Comparison of ENCODE assay signal across 8 cellular contexts in genomic region chr16:57537194-57537505, GRCh38. TPM values are rescaled to one million over a fixed set of nuclear protein-coding genes. Genes with fewer than 3 reads are reported as not detected.
DNase-seq lines count a peak whose midpoint lies in the region; TF ChIP-seq lines count a peak whose summit lies in the region.

No MANE protein-coding gene starts in this region.

- H3K27me3 ChIP-seq in KMS-11 (ENCODE audit: insufficient read depth, low read depth), result no peaks in the 10 kb centered on the region

- H3K4me1 Mint-ChIP-seq in chondrocyte (ENCODE audit: low read depth) (peaks cover 46% of the 10 kb centered on the region), nephron (peaks cover 35% of the 10 kb centered on the region)

- H3K79me2 ChIP-seq in KMS-11 (ENCODE audit: insufficient read depth, low read depth), result 0 out of 2 replicates have a peak, but pooled peaks cover 4% of the 10 kb centered on the region

- DNase-seq in AG20443 (ENCODE audit: low spot score) (peak; percentile 6), chondrocyte (ENCODE audit: low spot score) (no peak), cerebellar cortex (ENCODE audit: low spot score) (no peak), islet precursor cell (no peak), A172 (ENCODE audit: low spot score) (no peak), DMS153 (lab: John Stamatoyannopoulos, UW) (no peak)

- H3K4me3 ChIP-seq in KMS-11 (IDR thresholded peaks at IDR 0.05; ENCODE audit: insufficient read depth, low read depth, low read length), result no peak overlapping the region

- H3K9ac ChIP-seq in KMS-11, result peak overlapping the region; percentile 91

- no peaks in the 10 kb centered on the region for H4K20me1 ChIP-seq in KMS-11 (ENCODE audit: insufficient read depth)

- no peaks in the 10 kb centered on the region for H3K36me3 ChIP-seq in KMS-11 (ENCODE audit: insufficient read depth)

- TF ChIP-seq CTCF in KMS-11 (conservative IDR thresholded peaks at IDR 0.05; ENCODE audit: low read depth, low read length) (no peak), chondrocyte (IDR thresholded peaks at IDR 0.05) (no peak), nephron (IDR thresholded peaks at IDR 0.05; ENCODE audit: unreplicated experiment in 3 of 3) (no peak)

- peaks cover 74% of the 10 kb centered on the region for H3K4me1 ChIP-seq in KMS-11 (ENCODE audit: low read depth, poor library complexity, severe bottlenecking)

- H2AFZ ChIP-seq in KMS-11 (ENCODE audit: low read depth), result peak overlapping the region; percentile 75

- peak overlapping the region; percentile 86 for H3K27ac ChIP-seq in KMS-11

- H3K4me3 Mint-ChIP-seq in chondrocyte (ENCODE audit: unreplicated experiment) (peak overlapping the region; percentile 87), nephron (peak overlapping the region; percentile 74 to 84 (median 82))

- H3K27ac Mint-ChIP-seq in chondrocyte (ENCODE audit: unreplicated experiment) (no peak overlapping the region), nephron (peak overlapping the region; percentile 80 to 92 (median 85))

- peak overlapping the region; percentile 65 for H3K4me2 ChIP-seq in KMS-11

- H3K27me3 Mint-ChIP-seq in chondrocyte (ENCODE audit: low read depth) (no peaks in the 10 kb centered on the region), nephron (ENCODE audit: low read depth) (peaks cover 5% of the 10 kb centered on the region)

- H3K9me3 Mint-ChIP-seq in chondrocyte (ENCODE audit: low read depth), result no peaks in the 10 kb centered on the region
- H3K9me3 Mint-ChIP-seq in nephron, result no peaks in the 10 kb centered on the region

- no peaks in the 10 kb centered on the region for H3K36me3 Mint-ChIP-seq in chondrocyte (ENCODE audit: low read depth)
- H3K36me3 Mint-ChIP-seq in nephron (ENCODE audit: low read depth), result no peaks in the 10 kb centered on the region

RNA-seq across cellular contexts. Expression of gene CCDC102A, which starts 0.8 kb away (rescaled TPM):
- 20.9 to 27.2 TPM (median 22.4 TPM) in 3 replicates for total RNA-seq in chondrocyte
- total RNA-seq in A172 (2014; rRNA removed; shearing (Covaris generic)), result 6.9 and 16.5 TPM in 2 replicates

RNA-seq across cellular contexts. Expression of gene ADGRG5, which starts 5.3 kb away (rescaled TPM):
- not detected in 3 replicates for total RNA-seq in chondrocyte
- total RNA-seq in A172 (2014; rRNA removed; shearing (Covaris generic)), result not detected in 2 replicates

RNA-seq across cellular contexts. Expression of gene DOK4, which starts 50.9 kb away (rescaled TPM):
- total RNA-seq in chondrocyte, result 23.7 to 28.5 TPM (median 26.4 TPM) in 3 replicates
- 61.3 and 78.6 TPM in 2 replicates for total RNA-seq in A172 (2014; rRNA removed; shearing (Covaris generic))
